In the genomic region with DNA sequence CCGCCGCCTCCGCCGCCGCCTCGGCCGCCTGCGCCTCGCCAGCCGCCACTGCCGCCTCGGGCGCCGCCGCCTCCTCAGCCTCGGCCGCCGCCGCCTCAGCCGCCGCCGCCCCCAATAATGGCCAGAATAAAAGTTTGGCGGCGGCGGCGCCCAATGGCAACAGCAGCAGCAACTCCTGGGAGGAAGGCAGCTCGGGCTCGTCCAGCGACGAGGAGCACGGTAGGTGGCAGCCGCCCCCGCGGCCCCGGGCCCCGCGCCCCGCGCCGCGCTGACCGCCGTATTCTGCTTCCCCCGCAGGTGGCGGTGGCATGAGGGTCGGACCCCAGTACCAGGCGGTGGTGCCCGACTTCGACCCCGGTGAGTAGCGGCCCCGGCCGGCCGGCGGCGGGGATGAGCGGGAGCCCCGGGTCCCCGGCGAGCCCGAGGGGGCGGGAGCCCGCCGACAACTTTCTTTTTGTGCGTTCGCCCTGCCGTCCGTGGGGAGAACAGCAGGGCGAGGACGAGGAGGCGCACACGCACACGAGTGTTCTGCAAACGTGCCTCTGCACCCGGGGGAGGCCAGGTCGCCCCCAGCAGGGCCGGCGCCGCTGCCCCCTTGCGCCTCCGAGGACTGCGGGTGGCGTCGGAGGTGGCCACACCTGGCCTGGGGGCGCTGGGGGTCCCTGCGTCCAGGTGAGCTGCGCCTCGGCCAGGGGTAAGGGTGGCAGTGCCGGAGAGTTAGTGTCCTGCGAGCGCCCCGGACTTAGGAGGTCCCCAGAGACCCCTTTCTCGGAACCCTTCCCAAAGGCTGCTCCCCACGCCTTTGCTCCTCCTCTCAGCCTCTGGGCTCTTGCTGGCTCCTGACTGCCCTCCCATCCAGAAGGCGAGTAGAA, we compare ENCODE assay signal across 8 cellular contexts. TPM values are rescaled to one million over a fixed set of nuclear protein-coding genes. Genes with fewer than 3 reads are reported as not detected.
DNase-seq lines count a peak whose midpoint lies in the region; ATAC-seq lines count a peak whose summit lies in the region.

No MANE protein-coding gene starts in this region.

- H3K4me3 ChIP-seq in ectodermal cell (ENCODE audit: insufficient read depth, low read depth, low read length) = peak overlapping the region; percentile 89
- peak overlapping the region; percentile 91 to 98 for H3K4me3 ChIP-seq in mesenchymal stem cell (ENCODE audit: insufficient read depth in 1 of 2, low read depth in 1 of 2, low read length in 2 of 2)

- peak overlapping the region; percentile 92 for H2BK120ac ChIP-seq in mesenchymal stem cell (ENCODE audit: low read depth, low read length)

- WGBS in ectodermal cell, 2 experiments = 0% methylated on average over 95 of the region's 95 CpGs
- WGBS in mesenchymal stem cell = under 1% methylated on average over 90 of the region's 95 CpGs

- H4K8ac ChIP-seq in mesenchymal stem cell (ENCODE audit: low read length) = peak overlapping the region; percentile 41

- peak overlapping the region; percentile 58 for H2AFZ ChIP-seq in mesenchymal stem cell (ENCODE audit: low read depth, low read length)

- ATAC-seq in GM21717 (IDR thresholded peaks at IDR 0.05; ENCODE audit: unreplicated experiment) (peak; percentile 27), esophagus mucosa (no peak)

- H3K9me3 ChIP-seq in ectodermal cell (ENCODE audit: control insufficient read depth, low read length) = no peaks in the 10 kb centered on the region
- H3K9me3 ChIP-seq in mesenchymal stem cell (ENCODE audit: control insufficient read depth, low read length) = no peaks in the 10 kb centered on the region

- H3K36me3 ChIP-seq in ectodermal cell (ENCODE audit: control insufficient read depth, insufficient read depth, low read length) (no peaks in the 10 kb centered on the region), mesenchymal stem cell (ENCODE audit: control insufficient read depth in 1 of 2, insufficient read depth in 2 of 2, low read depth in 1 of 2, low read length in 2 of 2) (no peaks in the 10 kb centered on the region)

- peaks cover 6% of the 10 kb centered on the region for H3K4me1 ChIP-seq in ectodermal cell (ENCODE audit: control insufficient read depth, insufficient read depth, low read length)
- peaks cover 20% of the 10 kb centered on the region for H3K4me1 ChIP-seq in mesenchymal stem cell (ENCODE audit: control insufficient read depth, insufficient read depth, low read depth, low read length)

- peak overlapping the region; percentile 73 for H2BK15ac ChIP-seq in mesenchymal stem cell (ENCODE audit: low read depth, poor library complexity, severe bottlenecking)

- peak overlapping the region; percentile 81 to 95 for H3K14ac ChIP-seq in mesenchymal stem cell (ENCODE audit: low read length in 2 of 2)

- peak; percentile 57 for DNase-seq in EH (ENCODE audit: low read depth)
- DNase-seq in LoVo (ENCODE audit: low spot score) = peak; percentile 38
- peak; percentile 51 to 54 for DNase-seq in activated CD4-positive, alpha-beta T cell treated with anti-CD3 and anti-CD28 coated beads, Interleukin-2, amount 50 U/mL, for 4 hours
- DNase-seq in mesenchymal stem cell = peak; percentile 65
- DNase-seq in stimulated activated CD8-positive, alpha-beta memory T cell treated with anti-CD3 and anti-CD28 coated beads, Interleukin-15, amount 100 ng/mL, for 24 hours (ENCODE audit: low read depth) = peak; percentile 18

- peak overlapping the region; percentile 100 for H3K4me2 ChIP-seq in mesenchymal stem cell (ENCODE audit: low read length, poor library complexity, severe bottlenecking)

- peak overlapping the region; percentile 13 for H3K27ac ChIP-seq in ectodermal cell (ENCODE audit: insufficient read depth, low read depth, low read length, poor library complexity, severe bottlenecking)
- H3K27ac ChIP-seq in mesenchymal stem cell (ENCODE audit: low read length, poor library complexity, severe bottlenecking) = no peak overlapping the region

- H3K27me3 ChIP-seq in ectodermal cell (ENCODE audit: control insufficient read depth, insufficient read depth, low read length, poor library complexity, severe bottlenecking) = no peaks in the 10 kb centered on the region
- H3K27me3 ChIP-seq in mesenchymal stem cell (ENCODE audit: control insufficient read depth in 1 of 2, insufficient read depth in 1 of 2, low read length in 2 of 2) = no peaks in the 10 kb centered on the region

- peak overlapping the region; percentile 92 to 96 for H3K18ac ChIP-seq in mesenchymal stem cell (ENCODE audit: low read depth in 1 of 2, low read length in 2 of 2)

- H2AK5ac ChIP-seq in mesenchymal stem cell (ENCODE audit: low read length, severe bottlenecking) = no peak overlapping the region

- peak overlapping the region; percentile 90 for H3K9ac ChIP-seq in mesenchymal stem cell (ENCODE audit: low read length)

- peaks cover 20% of the 10 kb centered on the region for H3K79me1 ChIP-seq in mesenchymal stem cell (replicated peaks; ENCODE audit: low read length, poor library complexity, severe bottlenecking)

- H3K4ac ChIP-seq in mesenchymal stem cell (ENCODE audit: low read depth in 1 of 2, low read length in 2 of 2) = peak overlapping the region in 1 of 2 experiments; percentile 92

- peak overlapping the region; percentile 14 for H2BK5ac ChIP-seq in mesenchymal stem cell (ENCODE audit: low read depth, low read length, poor library complexity, severe bottlenecking)

- H4K91ac ChIP-seq in mesenchymal stem cell (ENCODE audit: low read length) = peak overlapping the region; percentile 80

- peak overlapping the region in 1 of 2 experiments; percentile 96 for H3K23ac ChIP-seq in mesenchymal stem cell (ENCODE audit: low read length in 2 of 2)

- peak overlapping the region in 1 of 2 experiments; percentile 68 for H2BK12ac ChIP-seq in mesenchymal stem cell (ENCODE audit: low read length in 2 of 2)

RNA-seq across cellular contexts. Expression of a gene that starts 0.8 kb away (rescaled TPM):
- 28.7 TPM for polyA plus RNA-seq in ectodermal cell (2013, experiment 1 of 4)
- 28.9 TPM for polyA plus RNA-seq in ectodermal cell (2013, experiment 2 of 4)
- polyA plus RNA-seq in ectodermal cell (2013, experiment 3 of 4) = 21.9 TPM
- polyA plus RNA-seq in ectodermal cell (2013, experiment 4 of 4) = 24.7 TPM
- polyA plus RNA-seq in mesenchymal stem cell (2013, experiment 1 of 2) = 13.8 TPM
- 13.5 TPM for polyA plus RNA-seq in mesenchymal stem cell (2013, experiment 2 of 2)
- total RNA-seq in esophagus mucosa = 52.8 TPM
